In genomic region chr19:49301165-49301865, GRCh38 we compare ENCODE assay signal across 8 cellular contexts. TPM values are rescaled to one million over a fixed set of nuclear protein-coding genes. Genes with fewer than 3 reads are reported as not detected.
DNase-seq lines count a peak whose midpoint lies in the region; ATAC-seq and TF ChIP-seq lines count a peak whose summit lies in the region.

No MANE protein-coding gene starts in this region.

- no peaks in the 10 kb centered on the region for H3K4me1 ChIP-seq in BE2C
- no peaks in the 10 kb centered on the region; the same call in 1 of the 2 replicates for H3K4me1 ChIP-seq in GM23338 (ENCODE audit: insufficient read depth)

- H3K79me2 ChIP-seq in GM23338 (replicated peaks; ENCODE audit: insufficient read depth) = no peaks in the 10 kb centered on the region

- ATAC-seq in GM23338 (peak; percentile 100), HG02588 (IDR thresholded peaks at IDR 0.05; ENCODE audit: unreplicated experiment) (no peak)

- H3F3A ChIP-seq in GM23338 (replicated peaks; ENCODE audit: low read depth) = 0 out of 2 replicates have a peak, but pooled peaks cover 4% of the 10 kb centered on the region

- H2AFZ ChIP-seq in GM23338 = peak overlapping the region; percentile 84

- 0 out of 3 replicates have a peak overlapping the region, but pooled peaks have one; percentile 33 for H3K4me3 Mint-ChIP-seq in GM23338

- H3K27ac Mint-ChIP-seq in GM23338 = no peak overlapping the region

- no peaks in the 10 kb centered on the region for H4K20me1 ChIP-seq in GM23338 (replicated peaks; ENCODE audit: insufficient read depth)

- DNase-seq in BE2C = peak; percentile 85
- peak; percentile 86 for DNase-seq in GM23338 (ENCODE audit: low spot score)
- DNase-seq in NCI-H2227 (lab: John Stamatoyannopoulos, UW; ENCODE audit: unreplicated experiment) = peak; percentile 62
- peak; percentile 69 to 85 for DNase-seq in activated CD4-positive, alpha-beta T cell treated with anti-CD3 and anti-CD28 coated beads for 24 hours (ENCODE audit: low read depth in 2 of 2)
- peak; percentile 34 for DNase-seq in cerebellum (ENCODE audit: low spot score)
- peak; percentile 77 for DNase-seq in left kidney (ENCODE audit: low read depth, low spot score)
- peak; percentile 62 for DNase-seq in stimulated activated CD4-positive, alpha-beta T cell treated with anti-CD3 and anti-CD28 coated beads, Interleukin-2, amount 100 ng/mL, for 4 hours (ENCODE audit: low read depth)

- H3K27ac ChIP-seq in GM23338 (ENCODE audit: low read depth) = no peak overlapping the region

- peaks cover 6% of the 10 kb centered on the region; the same call in 1 of the 3 replicates for H3K9me3 Mint-ChIP-seq in GM23338

- peaks cover 2% of the 10 kb centered on the region for H3K27me3 Mint-ChIP-seq in GM23338 (ENCODE audit: insufficient read depth, low read depth, poor library complexity)

- peak overlapping the region; percentile 55 for H3K4me2 ChIP-seq in GM23338

- H3K4me3 ChIP-seq in BE2C (ENCODE audit: low read depth, low read length) (peak overlapping the region; percentile 43), GM23338 (no peak overlapping the region)

- TF ChIP-seq CTCF in BE2C (IDR thresholded peaks at IDR 0.05; ENCODE audit: low read depth, low read length) = peak; percentile 97
- TF ChIP-seq CTCF in GM23338 (conservative IDR thresholded peaks at IDR 0.05; ENCODE audit: low read depth in 2 of 2) = peak; percentile 91 to 98

- H3K27me3 ChIP-seq in BE2C (peaks cover 2% of the 10 kb centered on the region; the same call in 1 of the 2 replicates), GM23338 (ENCODE audit: insufficient read depth) (no peaks in the 10 kb centered on the region)

- no peaks in the 10 kb centered on the region for H3K9me3 ChIP-seq in BE2C

- H3K36me3 ChIP-seq in BE2C (no peaks in the 10 kb centered on the region), GM23338 (ENCODE audit: insufficient read depth) (no peaks in the 10 kb centered on the region)

- H3K4me1 Mint-ChIP-seq in GM23338 = peaks cover 3% of the 10 kb centered on the region; the same call in 2 of the 3 replicates

- no peaks in the 10 kb centered on the region for H3K36me3 Mint-ChIP-seq in GM23338 (ENCODE audit: low read depth)

- no peaks in the 10 kb centered on the region for H3K9me2 ChIP-seq in GM23338 (ENCODE audit: insufficient read depth)

TF ChIP-seq in GM23338, 12 proteins besides CTCF, POLR2A, EP300 and RAD21:
- TF ChIP-seq ZNF114 (CRISPR knock-in tag; IDR thresholded peaks at IDR 0.05) (no peak), JUNB (IDR thresholded peaks at IDR 0.05; ENCODE audit: unreplicated experiment) (no peak), ETS1 (IDR thresholded peaks at IDR 0.05) (no peak), CREB1 (CRISPR knock-in tag; IDR thresholded peaks at IDR 0.05; ENCODE audit: low read depth) (no peak), NANOG (IDR thresholded peaks at IDR 0.05; ENCODE audit: borderline replicate concordance) (no peak), REST (IDR thresholded peaks at IDR 0.05; ENCODE audit: unreplicated experiment) (no peak), STAT1 (IDR thresholded peaks at IDR 0.05; ENCODE audit: unreplicated experiment) (no peak)

RNA-seq across cellular contexts. Expression of gene SLC6A16, which starts 23.7 kb away (rescaled TPM):
- 0.74 TPM for polyA plus RNA-seq in BE2C (2012; ENCODE audit: insufficient read depth, insufficient read length, low read depth)
- total RNA-seq in GM23338 (2014; rRNA removed; shearing (Covaris generic)) = 0.31 and 1.6 TPM in 2 replicates
- 1.4 and 1.8 TPM in 2 replicates for polyA plus RNA-seq in GM23338 (2016; fragmentation: Nextera tagmentation; extraction: Ambion mirVana)
- total RNA-seq in cerebellum = 1.4 TPM

RNA-seq across cellular contexts. Expression of gene CD37, which starts 33.9 kb away (rescaled TPM):
- polyA plus RNA-seq in BE2C (2012; ENCODE audit: insufficient read depth, insufficient read length, low read depth) = 1.2 TPM
- total RNA-seq in GM23338 (2014; rRNA removed; shearing (Covaris generic)) = not detected in 2 replicates
- polyA plus RNA-seq in GM23338 (2016; fragmentation: Nextera tagmentation; extraction: Ambion mirVana) = 106 and 114 TPM in 2 replicates
- 1.4 TPM for total RNA-seq in cerebellum

Comparison
In these comparisons a context has a peak if more than half of its experiments do, and no peak if none do; other contexts are left out.
1. DNase-seq: peak in every context shown above with its lines; median percentile 86 in GM23338; 85 in BE2C; 77 in activated CD4-positive, alpha-beta T cell treated with anti-CD3 and anti-CD28 coated beads for 24 hours; 77 in left kidney; 62 in NCI-H2227; 62 in stimulated activated CD4-positive, alpha-beta T cell treated with anti-CD3 and anti-CD28 coated beads, Interleukin-2, amount 100 ng/mL, for 4 hours; 34 in cerebellum.